Comparison of ENCODE assay signal across 8 cellular contexts in genomic region chr12:57462307-57463253, GRCh38. TPM values are rescaled to one million over a fixed set of nuclear protein-coding genes. Genes with fewer than 3 reads are reported as not detected.
DNase-seq lines count a peak whose midpoint lies in the region; ATAC-seq, FAIRE-seq and TF ChIP-seq lines count a peak whose summit lies in the region.

No MANE protein-coding gene starts in this region.

- WGBS in pancreas, 2 donors: 3 to 4% methylated on average over 30 of the region's 30 CpGs

- H3K4me3 Mint-ChIP-seq in HFFc6: peak overlapping the region; percentile 93
- H3K4me3 Mint-ChIP-seq in activated naive CD8-positive, alpha-beta T cell: peak overlapping the region; percentile 96

- H3K27me3 ChIP-seq in pancreas (no peaks in the 10 kb centered on the region), tibial artery (peaks cover 0 to 1% of the 10 kb centered on the region in 2 donors)

- H3K9ac ChIP-seq in SK-N-MC (ENCODE audit: insufficient read length): no peak overlapping the region

- TF ChIP-seq CTCF in GM12864 (IDR thresholded peaks at IDR 0.05; ENCODE audit: low read depth, low read length, missing control alignments) (peak; percentile 94), HFFc6 (IDR thresholded peaks at IDR 0.05) (peak; percentile 94), pancreas (IDR thresholded peaks at IDR 0.05) (peak; percentile 86 to 93 (median 90)), tibial artery (IDR thresholded peaks at IDR 0.05) (peak; percentile 93 to 95)

- no peak for FAIRE-seq in pancreas (lab: Jason Lieb, UNC)

- ATAC-seq in Right ventricle myocardium inferior (peak; percentile 76), pancreas (peak; percentile 78 to 87 (median 84))

- H3K36me3 ChIP-seq in SK-N-MC (ENCODE audit: insufficient read depth, low read length) (no peaks in the 10 kb centered on the region), pancreas (no peaks in the 10 kb centered on the region), tibial artery (no peaks in the 10 kb centered on the region)

- H3K36me3 Mint-ChIP-seq in HFFc6 (ENCODE audit: low read depth): no peaks in the 10 kb centered on the region
- peaks cover 3% of the 10 kb centered on the region for H3K36me3 Mint-ChIP-seq in activated naive CD8-positive, alpha-beta T cell

- intact Hi-C loops in Right ventricle myocardium inferior (cut with DNase I) (loop anchor here (1.0 kb wide), 1 partner anchor 58 kb away; the partner anchor contains the start of gene DDIT3), pancreas (cut with DNase I) (no loop called here), tibial artery (cut with DNase I; ENCODE audit: low total_unique reads) (loop anchor here (1.0 kb wide), 1 partner anchor 26 kb away; the partner anchor contains the start of gene MARS1)

- H3K9me3 Mint-ChIP-seq in HFFc6: no peaks in the 10 kb centered on the region
- H3K9me3 Mint-ChIP-seq in activated naive CD8-positive, alpha-beta T cell (ENCODE audit: low read depth): no peaks in the 10 kb centered on the region

- DNase-seq in GM12864 (ENCODE audit: low read depth): peak; percentile 77
- DNase-seq in HFFc6: peak; percentile 81
- DNase-seq in NAMALWA (ENCODE audit: low spot score): peak; percentile 97
- peak; percentile 66 for DNase-seq in SK-N-MC (ENCODE audit: low read depth, low spot score)
- DNase-seq in Right ventricle myocardium inferior (ENCODE audit: missing footprints): peak; percentile 90
- peak; percentile 81 to 93 (median 89) for DNase-seq in pancreas
- peak; percentile 84 to 93 for DNase-seq in tibial artery

- H3K9me3 ChIP-seq in SK-N-MC (ENCODE audit: low read depth, low read length): no peaks in the 10 kb centered on the region
- H3K9me3 ChIP-seq in pancreas: no peaks in the 10 kb centered on the region
- H3K9me3 ChIP-seq in tibial artery: no peaks in the 10 kb centered on the region

- H3K27ac ChIP-seq in SK-N-MC (peak overlapping the region; percentile 88; the same call in 1 of the 2 replicates), pancreas (peak overlapping the region in 3 of 4 donors; percentile 31 to 85 (median 57)), tibial artery (peak overlapping the region; percentile 70 to 72)

- peak overlapping the region; percentile 45 for H3K4me3 ChIP-seq in GM12864 (ENCODE audit: low read depth, low read length)
- peak overlapping the region; percentile 88 for H3K4me3 ChIP-seq in SK-N-MC
- H3K4me3 ChIP-seq in pancreas: peak overlapping the region; percentile 19 to 70 (median 34)
- peak overlapping the region; percentile 58 to 71 for H3K4me3 ChIP-seq in tibial artery

- H3K27me3 Mint-ChIP-seq in HFFc6 (ENCODE audit: insufficient read depth): peaks cover 12% of the 10 kb centered on the region
- no peaks in the 10 kb centered on the region for H3K27me3 Mint-ChIP-seq in activated naive CD8-positive, alpha-beta T cell

- peaks cover 37% of the 10 kb centered on the region for H3K4me1 Mint-ChIP-seq in HFFc6 (ENCODE audit: low read depth)
- H3K4me1 Mint-ChIP-seq in activated naive CD8-positive, alpha-beta T cell (ENCODE audit: low read depth): peaks cover 31% of the 10 kb centered on the region

- peaks cover 0 to 12% (median 10%) of the 10 kb centered on the region in 3 donors for H3K4me1 ChIP-seq in pancreas
- H3K4me1 ChIP-seq in tibial artery: peaks cover 0 to 27% (median 19%) of the 10 kb centered on the region in 4 donors

- peak overlapping the region; percentile 84 for H3K27ac Mint-ChIP-seq in HFFc6
- peak overlapping the region; percentile 85 for H3K27ac Mint-ChIP-seq in activated naive CD8-positive, alpha-beta T cell

RNA-seq across cellular contexts. Expression of gene GLI1, which starts 3.0 kb away (rescaled TPM):
- total RNA-seq in HFFc6 (2021; fragmentation: NEBNext Ultra II Directional; extraction: Animal tissue kit (Norgen Biotek cat#: 25700)): 1 to 10 TPM; 3.9 to 5.8 (median 4.6) TPM
- 0.92 TPM for total RNA-seq in Right ventricle myocardium inferior
- total RNA-seq in pancreas: 1 to 10 TPM in 1 of 6 donors, under 1 TPM in 3, not detected in 2; 0.06 to 2.2 (median 0.79) TPM
- under 1 TPM; 0.19 TPM for polyA plus RNA-seq in pancreas

RNA-seq across cellular contexts. Expression of gene INHBE, which starts 7.5 kb away (rescaled TPM):
- under 1 TPM in 5 of 6 experiments, not detected in 1; 0.12 to 0.34 (median 0.18) TPM for total RNA-seq in HFFc6 (2021; fragmentation: NEBNext Ultra II Directional; extraction: Animal tissue kit (Norgen Biotek cat#: 25700))
- total RNA-seq in Right ventricle myocardium inferior (not detected), pancreas (10 to 100 TPM in 1 of 6 donors, under 1 TPM in 1, not detected in 4; 0.24 to 17.8 TPM)
- under 1 TPM in 1 of 2 donors, not detected in 1; 0.05 TPM for polyA plus RNA-seq in pancreas

RNA-seq across cellular contexts. Expression of gene ARHGAP9, which starts 17.1 kb away (rescaled TPM):
- under 1 TPM in 5 of 6 experiments, not detected in 1; 0.11 to 0.85 (median 0.21) TPM for total RNA-seq in HFFc6 (2021; fragmentation: NEBNext Ultra II Directional; extraction: Animal tissue kit (Norgen Biotek cat#: 25700))
- total RNA-seq in Right ventricle myocardium inferior (6.4 TPM), pancreas (10 to 100 TPM in 1 of 6 donors, 1 to 10 TPM in 3, under 1 TPM in 2; 0.39 to 11.7 (median 3.6) TPM)
- polyA plus RNA-seq in pancreas: 1 to 10 TPM; 6.2 to 6.5 TPM

RNA-seq across cellular contexts. Expression of gene MARS1, which starts 25.3 kb away (rescaled TPM):
- total RNA-seq in HFFc6 (2021; fragmentation: NEBNext Ultra II Directional; extraction: Animal tissue kit (Norgen Biotek cat#: 25700)): 100 to 1,000 TPM; 179 to 207 (median 193) TPM
- total RNA-seq in Right ventricle myocardium inferior (89.7 TPM), pancreas (100 to 1,000 TPM in 1 of 6 donors, 10 to 100 TPM in 5; 33.4 to 210 (median 80.7) TPM)
- polyA plus RNA-seq in pancreas: 10 to 100 TPM; 87.5 to 90.6 TPM

RNA-seq across cellular contexts. Expression of gene INHBC, which starts 28.0 kb away (rescaled TPM):
- total RNA-seq in HFFc6 (2021; fragmentation: NEBNext Ultra II Directional; extraction: Animal tissue kit (Norgen Biotek cat#: 25700)): not detected
- total RNA-seq in Right ventricle myocardium inferior: not detected
- under 1 TPM in 2 of 6 donors, not detected in 4; 0.09 TPM for total RNA-seq in pancreas
- polyA plus RNA-seq in pancreas: not detected

Comparison
In these comparisons a context has a peak if more than half of its experiments do, and no peak if none do; other contexts are left out.
1. Peak in every context shown above with its lines: DNase-seq, ATAC-seq, H3K4me3 ChIP-seq and H3K27ac ChIP-seq.
2. H3K4me3 ChIP-seq: peak in every context shown above with its lines; median percentile 88 in SK-N-MC; 64 in tibial artery; 45 in GM12864; 34 in pancreas.
3. intact Hi-C loops: an anchor here in Right ventricle myocardium inferior (1.0 kb wide) and tibial artery (1.0 kb wide); none called in pancreas.